ENCODE assay signal across 19 cellular contexts in the genomic region with DNA sequence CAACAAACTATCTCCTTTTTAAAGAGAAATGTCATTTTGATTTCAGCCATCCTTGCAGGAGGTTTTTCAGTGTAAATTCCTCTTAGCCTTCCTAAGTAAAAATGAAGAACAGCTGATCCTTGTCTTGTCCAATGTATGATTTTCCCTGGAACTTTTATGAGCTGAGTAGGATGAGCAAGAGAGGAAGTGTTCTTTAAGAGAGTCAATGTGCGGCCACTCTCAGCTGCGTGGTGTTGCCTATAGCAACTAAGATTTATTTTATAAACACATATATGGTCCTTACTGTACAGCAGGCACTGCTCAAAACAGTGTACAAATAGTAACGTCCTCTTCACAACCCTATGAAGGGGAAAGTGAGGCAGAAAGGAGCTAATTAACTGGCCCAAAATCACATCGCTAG.
DNase-seq lines count a peak whose midpoint lies in the region; ATAC-seq, FAIRE-seq and TF ChIP-seq lines count a peak whose summit lies in the region.
"Had no signal": no experiment of that assay in that cellular context is flagged by ENCODE, and none has a peak within 500 bp of the region (broad histone marks: within the 10 kb centered on the region; RNA-seq: fewer than 3 reads in every experiment).

No MANE protein-coding gene starts in this region.

- H3K4ac ChIP-seq in mesenchymal stem cell (ENCODE audit: low read depth in 1 of 2, low read length in 2 of 2), result no peak overlapping the region

- no peak overlapping the region for H2AFZ ChIP-seq in ACC112 (ENCODE audit: low read length, unreplicated experiment)
- no peak overlapping the region for H2AFZ ChIP-seq in mesenchymal stem cell (ENCODE audit: low read depth, low read length)

- H3K4me3 ChIP-seq in ACC112 (ENCODE audit: low read depth, low read length) (peak overlapping the region; percentile 35; the same call in 1 of the 2 replicates), brain microvascular endothelial cell (ENCODE audit: low read depth, low read length) (no peak overlapping the region), mesenchymal stem cell (ENCODE audit: insufficient read depth in 1 of 2, low read depth in 1 of 2, low read length in 2 of 2) (no peak overlapping the region)

- H2AK5ac ChIP-seq in mesenchymal stem cell (ENCODE audit: low read length, severe bottlenecking), result no peak overlapping the region

- H3K79me2 ChIP-seq in ACC112 (ENCODE audit: control insufficient read depth, insufficient read depth, low read length, unreplicated experiment), result no peaks in the 10 kb centered on the region

- in situ Hi-C loops in brain microvascular endothelial cell (cut with HindIII; ENCODE audit: low pct_ligation_motif_present, low sequenced_read_pairs), result no loop called here

- no peak overlapping the region for H2BK120ac ChIP-seq in mesenchymal stem cell (ENCODE audit: low read depth, low read length)

- ATAC-seq in GM18867 (IDR thresholded peaks at IDR 0.05; ENCODE audit: unreplicated experiment) (no peak), GM21423 (IDR thresholded peaks at IDR 0.05; ENCODE audit: unreplicated experiment) (no peak), GM21515 (IDR thresholded peaks at IDR 0.05; ENCODE audit: unreplicated experiment) (no peak)

- 40% methylated on average over 2 of the region's 4 CpGs for WGBS in mesenchymal stem cell

- H2BK15ac ChIP-seq in mesenchymal stem cell (ENCODE audit: low read depth, poor library complexity, severe bottlenecking), result no peak overlapping the region

- peak overlapping the region; percentile 82 for H3K27ac ChIP-seq in ACC112 (ENCODE audit: low read depth, low read length)
- peak overlapping the region; percentile 84 for H3K27ac ChIP-seq in brain microvascular endothelial cell
- H3K27ac ChIP-seq in mesenchymal stem cell (ENCODE audit: low read length, poor library complexity, severe bottlenecking), result no peak overlapping the region

- no peak overlapping the region for H3K23ac ChIP-seq in mesenchymal stem cell (ENCODE audit: low read length in 2 of 2)

- H3K27me3 ChIP-seq in ACC112 (ENCODE audit: insufficient read depth, low read length) (no peaks in the 10 kb centered on the region), brain microvascular endothelial cell (replicated peaks) (no peaks in the 10 kb centered on the region), mesenchymal stem cell (ENCODE audit: control insufficient read depth in 1 of 2, insufficient read depth in 1 of 2, low read length in 2 of 2) (peaks cover 0 to 11% of the 10 kb centered on the region in 2 experiments)

- peaks cover 45% of the 10 kb centered on the region for H3K4me1 ChIP-seq in ACC112 (ENCODE audit: control insufficient read depth, insufficient read depth, low read length, unreplicated experiment)
- peaks cover 7% of the 10 kb centered on the region for H3K4me1 ChIP-seq in mesenchymal stem cell (ENCODE audit: control insufficient read depth, insufficient read depth, low read depth, low read length)

- no peak overlapping the region for H2BK5ac ChIP-seq in mesenchymal stem cell (ENCODE audit: low read depth, low read length, poor library complexity, severe bottlenecking)

- TF ChIP-seq CTCF in brain microvascular endothelial cell (IDR thresholded peaks at IDR 0.05; ENCODE audit: low read depth, low read length, missing control alignments) (no peak), D721Med (IDR thresholded peaks at IDR 0.05; ENCODE audit: insufficient read depth, missing control alignments) (no peak)

- no peak for FAIRE-seq in D721Med (lab: Jason Lieb, UNC)
- FAIRE-seq: endothelial cell of umbilical vein had no signal

- no peak overlapping the region for H2BK12ac ChIP-seq in mesenchymal stem cell (ENCODE audit: low read length in 2 of 2)

- H3K4me2 ChIP-seq in mesenchymal stem cell (ENCODE audit: low read length, poor library complexity, severe bottlenecking), result no peak overlapping the region

- H3K9ac ChIP-seq in mesenchymal stem cell (ENCODE audit: low read length), result peak overlapping the region; percentile 28

- no peak overlapping the region for H3K14ac ChIP-seq in mesenchymal stem cell (ENCODE audit: low read length in 2 of 2)

- H4K8ac ChIP-seq in mesenchymal stem cell (ENCODE audit: low read length), result no peak overlapping the region

- H3K79me1 ChIP-seq in mesenchymal stem cell (replicated peaks; ENCODE audit: low read length, poor library complexity, severe bottlenecking), result no peaks in the 10 kb centered on the region

- no peaks in the 10 kb centered on the region for H3K36me3 ChIP-seq in ACC112 (ENCODE audit: insufficient read depth, low read length)
- no peaks in the 10 kb centered on the region for H3K36me3 ChIP-seq in brain microvascular endothelial cell (replicated peaks)
- no peaks in the 10 kb centered on the region for H3K36me3 ChIP-seq in mesenchymal stem cell (ENCODE audit: control insufficient read depth in 1 of 2, insufficient read depth in 2 of 2, low read depth in 1 of 2, low read length in 2 of 2)

- DNase-seq in HT-29 (ENCODE audit: low spot score) (peak; percentile 36), brain microvascular endothelial cell (peak; percentile 87), mesenchymal stem cell (peak; percentile 95), D721Med (ENCODE audit: insufficient read length, low spot score) (no peak)
- DNase-seq: ACHN; activated CD4-positive, alpha-beta T cell treated with anti-CD3 and anti-CD28 coated beads, Interleukin-2, amount 10 ng/mL, durations not matched to agents 7 days and 5 days; cerebellar nuclear complex; DMS 273 treated with DMSO at 0.1 percent for 48 hours; hippocampal formation; left cardiac atrium; NCI-H2081; NCI-H774; SHP77; T-helper 9 cell had no signal

- H3K18ac ChIP-seq in mesenchymal stem cell (ENCODE audit: low read depth in 1 of 2, low read length in 2 of 2), result no peak overlapping the region

- H3K9me3 ChIP-seq in mesenchymal stem cell (ENCODE audit: control insufficient read depth, low read length), result no peaks in the 10 kb centered on the region

- H4K91ac ChIP-seq in mesenchymal stem cell (ENCODE audit: low read length), result no peak overlapping the region
